1 cellular context compared by ENCODE assay signal in genomic region chr3:52182691-52183090, GRCh38.
TF ChIP-seq lines count a peak whose summit lies in the region.

No MANE protein-coding gene starts in this region.

TF ChIP-seq in HepG2, 621 proteins besides CTCF, POLR2A, EP300 and RAD21:
- no peak for TF ChIP-seq SOX6 (IDR thresholded peaks at IDR 0.05)
- no peak for TF ChIP-seq SOX6 (CRISPR knock-in tag; IDR thresholded peaks at IDR 0.05)
- TF ChIP-seq ZNF180 (CRISPR knock-in tag; IDR thresholded peaks at IDR 0.05; ENCODE audit: borderline replicate concordance, low read depth), result no peak
- no peak for TF ChIP-seq TAF15 (IDR thresholded peaks at IDR 0.05; ENCODE audit: low read depth, low read length, poor library complexity, severe bottlenecking)
- TF ChIP-seq ZSCAN22 (CRISPR knock-in tag; IDR thresholded peaks at IDR 0.05), result no peak
- no peak for TF ChIP-seq TERF1 (CRISPR knock-in tag; IDR thresholded peaks at IDR 0.05)
- TF ChIP-seq ZNF17 (CRISPR knock-in tag; IDR thresholded peaks at IDR 0.05), result no peak
- TF ChIP-seq TSC22D2 (CRISPR knock-in tag; IDR thresholded peaks at IDR 0.05; ENCODE audit: borderline replicate concordance), result no peak
- no peak for TF ChIP-seq MIER2 (CRISPR knock-in tag; IDR thresholded peaks at IDR 0.05)
- no peak for TF ChIP-seq ZNF781 (CRISPR knock-in tag; IDR thresholded peaks at IDR 0.05; ENCODE audit: borderline replicate concordance, not compliant biosample characterization)
- TF ChIP-seq SETDB1 (CRISPR knock-in tag; IDR thresholded peaks at IDR 0.05; ENCODE audit: borderline replicate concordance), result no peak
- no peak for TF ChIP-seq YEATS4 (CRISPR knock-in tag; IDR thresholded peaks at IDR 0.05; ENCODE audit: borderline replicate concordance)
- TF ChIP-seq FOXM1 (CRISPR knock-in tag; IDR thresholded peaks at IDR 0.05), result no peak
- no peak for TF ChIP-seq ZNF12 (CRISPR knock-in tag; IDR thresholded peaks at IDR 0.05)
- TF ChIP-seq TFDP1 (CRISPR knock-in tag; IDR thresholded peaks at IDR 0.05; ENCODE audit: borderline replicate concordance), result no peak
- TF ChIP-seq ZNF75D (CRISPR knock-in tag; IDR thresholded peaks at IDR 0.05; ENCODE audit: borderline replicate concordance), result no peak
TF ChIP-seq in HepG2: peak in this region for 0.
